ENCODE assay signal across 33 cellular contexts in the genomic region with DNA sequence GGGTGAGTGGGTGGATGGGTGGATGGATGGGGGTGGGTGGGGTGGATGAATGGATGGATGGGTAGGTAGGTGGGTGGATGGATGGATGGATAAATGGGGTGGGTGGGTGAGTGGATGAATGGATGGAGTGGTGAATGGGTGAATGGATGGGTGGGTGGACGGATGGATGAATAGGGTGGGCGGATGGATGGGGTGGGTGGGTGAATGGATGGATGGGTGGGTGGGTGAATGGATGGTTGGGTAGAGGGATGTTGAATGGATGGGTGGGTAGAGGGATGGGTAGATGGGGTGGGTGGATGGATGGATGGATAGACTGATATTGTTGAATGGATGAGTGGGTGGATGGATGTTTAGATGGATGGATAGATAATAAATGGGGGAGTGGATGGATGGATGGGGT. TPM values are rescaled to one million over a fixed set of nuclear protein-coding genes. Genes with fewer than 3 reads are reported as not detected.
DNase-seq lines count a peak whose midpoint lies in the region; ATAC-seq and TF ChIP-seq lines count a peak whose summit lies in the region.
"Had no signal": no experiment of that assay in that cellular context is flagged by ENCODE, and none has a peak within 500 bp of the region (broad histone marks: within the 10 kb centered on the region; RNA-seq: fewer than 3 reads in every experiment).

No MANE protein-coding gene starts in this region.

- H3K27me3 ChIP-seq in osteoblast (ENCODE audit: insufficient read depth, low read length) = no peaks in the 10 kb centered on the region
- H3K27me3 ChIP-seq: BE2C had no signal

- no peak for ATAC-seq in GM19467 (IDR thresholded peaks at IDR 0.05; ENCODE audit: unreplicated experiment)
- ATAC-seq: CD8-positive, alpha-beta T cell had no signal

- DNase-seq in osteoblast (ENCODE audit: insufficient read length, low spot score, missing footprints) (peak; percentile 32), H4 (ENCODE audit: low spot score) (no peak)
- DNase-seq: 8988T; ACHN; AML-193; BE2C; C1 segment of cervical spinal cord; Caco-2; Calu3; CD4-positive, alpha-beta memory T cell; CD4-positive, alpha-beta T cell; CD4-positive, CD25-positive, alpha-beta regulatory T cell; CD8-positive, alpha-beta memory T cell; CD8-positive, alpha-beta T cell; COR-L47; DMS 273 treated with DMSO at 0.1 percent for 48 hours; DMS153; DMS53; DMS79; DMS79 treated with DMSO at 0.1 percent for 48 hours; DND-41; EL had no signal

- no peak overlapping the region for H3K4me3 ChIP-seq in HEK293 (ENCODE audit: low read depth, low read length)
- no peak overlapping the region for H3K4me3 ChIP-seq in osteoblast (ENCODE audit: insufficient read depth, low read length)
- H3K4me3 ChIP-seq: A549; BLaER1; BLaER1 treated with 17β-estradiol and CSF1 and Interleukin-3, amounts not matched to agents 10 nM and 100 nM had no signal

- no peaks in the 10 kb centered on the region for H3K9me3 ChIP-seq in HEK293 (ENCODE audit: control insufficient read depth, insufficient read depth, low read depth, low read length)
- no peaks in the 10 kb centered on the region for H3K9me3 ChIP-seq in osteoblast (ENCODE audit: low read depth, low read length)
- H3K9me3 ChIP-seq: A549; BE2C; BLaER1; BLaER1 treated with 17β-estradiol and CSF1 and Interleukin-3, amounts not matched to agents 10 nM and 100 nM; Caco-2 had no signal

- no peak for TF ChIP-seq CTCF in HEK293 (tag by site-specific recombination; IDR thresholded peaks at IDR 0.05)
- no peak for TF ChIP-seq CTCF in osteoblast (IDR thresholded peaks at IDR 0.05; ENCODE audit: extremely low read depth, low read depth, low read length)

- CTCF ChIA-PET in HEK293 (lab: Yijun Ruan, JAX) = interaction anchor here (0.9 to 2.1 kb wide), 10 partner anchors 10 to 106 kb away, joined by 3 to 10 read pairs (median 6); no protein-coding TSS in a partner anchor

- H3K36me3 ChIP-seq in HEK293 (ENCODE audit: control insufficient read depth in 2 of 2, insufficient read depth in 1 of 2, low read length in 2 of 2) (peaks cover 0 to 50% of the 10 kb centered on the region in 2 experiments; a peak in 1 of 3 replicates), osteoblast (ENCODE audit: insufficient read depth, low read length) (no peaks in the 10 kb centered on the region)
- H3K36me3 ChIP-seq: BE2C; BLaER1; BLaER1 treated with 17β-estradiol and CSF1 and Interleukin-3, amounts not matched to agents 10 nM and 100 nM had no signal

- H3K4me2 ChIP-seq in osteoblast (ENCODE audit: insufficient read depth, low read length) = no peak overlapping the region
- H3K4me2 ChIP-seq: A549; BLaER1; BLaER1 treated with 17β-estradiol and CSF1 and Interleukin-3, amounts not matched to agents 10 nM and 100 nM had no signal

- H4K20me1 ChIP-seq in osteoblast (ENCODE audit: insufficient read depth, low read length) = no peaks in the 10 kb centered on the region
- H4K20me1 ChIP-seq: BLaER1 had no signal

- H3K79me2 ChIP-seq in osteoblast (ENCODE audit: insufficient read depth, low read length) = no peaks in the 10 kb centered on the region

- no peak overlapping the region for H2AFZ ChIP-seq in osteoblast (ENCODE audit: low read length)

- POLR2A ChIA-PET in HEK293 (lab: Yijun Ruan, JAX) = no interaction called here

- H3K4me1 ChIP-seq in HEK293 (ENCODE audit: control insufficient read depth, insufficient read depth, low read length) = no peaks in the 10 kb centered on the region
- no peaks in the 10 kb centered on the region for H3K4me1 ChIP-seq in osteoblast (ENCODE audit: insufficient read depth, low read length)
- H3K4me1 ChIP-seq: A549, BE2C, Caco-2 had no signal

- H3K27ac ChIP-seq in HEK293 (ENCODE audit: extremely low read depth, low read depth, low read length) = no peak overlapping the region
- H3K27ac ChIP-seq in osteoblast (ENCODE audit: low read depth, low read length) = no peak overlapping the region
- H3K27ac ChIP-seq: 22Rv1; A549; BLaER1; BLaER1 treated with 17β-estradiol and CSF1 and Interleukin-3, amounts not matched to agents 10 nM and 100 nM; C4-2B had no signal

TF ChIP-seq in HEK293, 187 proteins besides CTCF, POLR2A, EP300 and RAD21:
- TF ChIP-seq ZNF302 (tag by site-specific recombination; IDR thresholded peaks at IDR 0.05; ENCODE audit: low read depth) (no peak), ZNF366 (tag by site-specific recombination; conservative IDR thresholded peaks at IDR 0.05) (0 out of 2 replicates have a peak, but pooled peaks have one; percentile 27), ZNF19 (tag by site-specific recombination; IDR thresholded peaks at IDR 0.05; ENCODE audit: low read depth) (no peak), ZFHX2 (tag by site-specific recombination; conservative IDR thresholded peaks at IDR 0.05) (peak; percentile 59), EGR2 (tag by site-specific recombination; IDR thresholded peaks at IDR 0.05; ENCODE audit: low read depth) (peak; percentile 76), GLIS1 (tag by site-specific recombination; IDR thresholded peaks at IDR 0.05) (no peak)
- TF ChIP-seq, protein P1, sequence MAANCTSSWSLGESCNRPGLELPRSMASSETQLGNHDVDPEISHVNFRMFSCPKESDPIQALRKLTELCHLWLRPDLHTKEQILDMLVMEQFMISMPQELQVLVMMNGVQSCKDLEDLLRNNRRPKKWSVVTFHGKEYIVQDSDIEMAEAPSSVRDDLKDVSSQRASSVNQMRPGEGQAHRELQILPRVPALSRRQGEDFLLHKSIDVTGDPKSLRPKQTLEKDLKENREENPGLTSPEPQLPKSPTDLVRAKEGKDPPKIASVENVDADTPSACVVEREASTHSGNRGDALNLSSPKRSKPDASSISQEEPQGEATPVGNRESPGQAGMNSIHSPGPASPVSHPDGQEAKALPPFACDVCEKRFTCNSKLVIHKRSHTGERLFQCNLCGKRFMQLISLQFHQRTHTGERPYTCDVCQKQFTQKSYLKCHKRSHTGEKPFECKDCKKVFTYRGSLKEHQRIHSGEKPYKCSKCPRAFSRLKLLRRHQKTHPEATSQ (tag by site-specific recombination; IDR thresholded peaks at IDR 0.05) = no peak

RNA-seq across cellular contexts. Expression of a gene that starts 26.9 kb away (rescaled TPM):
- total RNA-seq in osteoblast = not detected in 2 replicates
- not detected in 2 replicates for total RNA-seq in H4 (2014; rRNA removed; shearing (Covaris generic))
- total RNA-seq: A172; A673; B cell; Caco-2; Calu3; CD4-positive, alpha-beta memory T cell; CD4-positive, alpha-beta T cell; CD4-positive, CD25-positive, alpha-beta regulatory T cell; CD8-positive, alpha-beta memory T cell; CD8-positive, alpha-beta T cell; Daoy had no signal

RNA-seq across cellular contexts. Expression of a gene that starts 47.2 kb away (rescaled TPM):
- total RNA-seq in osteoblast = not detected in 2 replicates
- not detected in 2 replicates for total RNA-seq in H4 (2014; rRNA removed; shearing (Covaris generic))
- total RNA-seq: A172, Daoy had no signal
